In genomic region chr5:40683351-40683750, GRCh38 we compare ENCODE assay signal across 9 cellular contexts. TPM values are rescaled to one million over a fixed set of nuclear protein-coding genes. Genes with fewer than 3 reads are reported as not detected.
DNase-seq lines count a peak whose midpoint lies in the region; ATAC-seq lines count a peak whose summit lies in the region.
"Had no signal": no experiment of that assay in that cellular context is flagged by ENCODE, and none has a peak within 500 bp of the region (broad histone marks: within the 10 kb centered on the region; RNA-seq: fewer than 3 reads in every experiment).

No MANE protein-coding gene starts in this region.

- H3K27me3 Mint-ChIP-seq in activated CD4-positive, alpha-beta T cell treated with anti-CD3 and anti-CD28 coated beads, Interleukin-2, amount 10 ng/mL, durations not matched to agents 7 days and 5 days, result no peaks in the 10 kb centered on the region
- H3K27me3 Mint-ChIP-seq in activated T-helper 17 cell treated with anti-CD3 and anti-CD28 coated beads, Interleukin-2, amount 50 U/mL, for 72 hours, result no peaks in the 10 kb centered on the region
- no peaks in the 10 kb centered on the region for H3K27me3 Mint-ChIP-seq in stimulated activated naive CD8-positive, alpha-beta T cell treated with anti-CD3 and anti-CD28 coated beads, Interleukin-15, amount 100 ng/mL, for 72 hours

- DNase-seq in activated CD4-positive, alpha-beta T cell treated with anti-CD3 and anti-CD28 coated beads, Interleukin-2, amount 10 ng/mL, durations not matched to agents 7 days and 5 days, result no peak
- DNase-seq in activated CD4-positive, alpha-beta T cell treated with anti-CD3 and anti-CD28 coated beads for 48 hours, result no peak
- DNase-seq in left kidney (ENCODE audit: low read depth, low spot score) (peak; percentile 16), HK-2 (ENCODE audit: unreplicated experiment) (no peak), Kasumi-1 (lab: John Stamatoyannopoulos, UW) (no peak)
- DNase-seq in stimulated activated naive CD8-positive, alpha-beta T cell treated with anti-CD3 and anti-CD28 coated beads, Interleukin-15, amount 100 ng/mL, for 72 hours, result no peak

- no peak for ATAC-seq in activated T-helper 17 cell treated with anti-CD3 and anti-CD28 coated beads, Interleukin-2, amount 50 U/mL, for 72 hours (replicated peaks)
- ATAC-seq in stimulated activated naive CD8-positive, alpha-beta T cell treated with anti-CD3 and anti-CD28 coated beads, Interleukin-15, amount 100 ng/mL, for 72 hours, result no peak
- no peak for ATAC-seq in HG02571 (IDR thresholded peaks at IDR 0.05; ENCODE audit: unreplicated experiment)
- ATAC-seq: GM12878 had no signal

- H3K4me3 Mint-ChIP-seq in activated CD4-positive, alpha-beta T cell treated with anti-CD3 and anti-CD28 coated beads, Interleukin-2, amount 10 ng/mL, durations not matched to agents 7 days and 5 days, result peak overlapping the region; percentile 92
- peak overlapping the region; percentile 92 for H3K4me3 Mint-ChIP-seq in activated T-helper 17 cell treated with anti-CD3 and anti-CD28 coated beads, Interleukin-2, amount 50 U/mL, for 72 hours
- peak overlapping the region; percentile 92 to 94 for H3K4me3 Mint-ChIP-seq in stimulated activated naive CD8-positive, alpha-beta T cell treated with anti-CD3 and anti-CD28 coated beads, Interleukin-15, amount 100 ng/mL, for 72 hours

- peak overlapping the region; percentile 95 for H3K27ac Mint-ChIP-seq in activated CD4-positive, alpha-beta T cell treated with anti-CD3 and anti-CD28 coated beads, Interleukin-2, amount 10 ng/mL, durations not matched to agents 7 days and 5 days
- peak overlapping the region; percentile 98 for H3K27ac Mint-ChIP-seq in activated T-helper 17 cell treated with anti-CD3 and anti-CD28 coated beads, Interleukin-2, amount 50 U/mL, for 72 hours
- H3K27ac Mint-ChIP-seq in stimulated activated naive CD8-positive, alpha-beta T cell treated with anti-CD3 and anti-CD28 coated beads, Interleukin-15, amount 100 ng/mL, for 72 hours, result peak overlapping the region; percentile 75 to 95

- H3K36me3 Mint-ChIP-seq in activated CD4-positive, alpha-beta T cell treated with anti-CD3 and anti-CD28 coated beads, Interleukin-2, amount 10 ng/mL, durations not matched to agents 7 days and 5 days (ENCODE audit: low read depth), result peaks cover 78% of the 10 kb centered on the region
- H3K36me3 Mint-ChIP-seq in activated T-helper 17 cell treated with anti-CD3 and anti-CD28 coated beads, Interleukin-2, amount 50 U/mL, for 72 hours (ENCODE audit: low read depth), result peaks cover 100% of the 10 kb centered on the region

- no peaks in the 10 kb centered on the region for H3K9me3 Mint-ChIP-seq in activated CD4-positive, alpha-beta T cell treated with anti-CD3 and anti-CD28 coated beads, Interleukin-2, amount 10 ng/mL, durations not matched to agents 7 days and 5 days
- no peaks in the 10 kb centered on the region for H3K9me3 Mint-ChIP-seq in activated T-helper 17 cell treated with anti-CD3 and anti-CD28 coated beads, Interleukin-2, amount 50 U/mL, for 72 hours
- no peaks in the 10 kb centered on the region for H3K9me3 Mint-ChIP-seq in stimulated activated naive CD8-positive, alpha-beta T cell treated with anti-CD3 and anti-CD28 coated beads, Interleukin-15, amount 100 ng/mL, for 72 hours

- H3K4me1 Mint-ChIP-seq in activated CD4-positive, alpha-beta T cell treated with anti-CD3 and anti-CD28 coated beads, Interleukin-2, amount 10 ng/mL, durations not matched to agents 7 days and 5 days, result peaks cover 46% of the 10 kb centered on the region
- H3K4me1 Mint-ChIP-seq in activated T-helper 17 cell treated with anti-CD3 and anti-CD28 coated beads, Interleukin-2, amount 50 U/mL, for 72 hours, result peaks cover 25% of the 10 kb centered on the region
- peaks cover 31% of the 10 kb centered on the region for H3K4me1 Mint-ChIP-seq in stimulated activated naive CD8-positive, alpha-beta T cell treated with anti-CD3 and anti-CD28 coated beads, Interleukin-15, amount 100 ng/mL, for 72 hours

- POLR2A ChIA-PET in activated CD4-positive, alpha-beta T cell treated with anti-CD3 and anti-CD28 coated beads, Interleukin-2, amount 10 ng/mL, durations not matched to agents 7 days and 5 days (lab: Charles Lee), result no interaction called here

- CTCF ChIA-PET in activated CD4-positive, alpha-beta T cell treated with anti-CD3 and anti-CD28 coated beads, Interleukin-2, amount 10 ng/mL, durations not matched to agents 7 days and 5 days (lab: Charles Lee), result interaction anchor here (0.8 to 0.9 kb wide), 5 partner anchors 42 to 298 kb away, joined by 3 to 7 read pairs (median 3); no protein-coding TSS in a partner anchor

RNA-seq across cellular contexts. Expression of gene PTGER4, which starts 3.6 kb away (rescaled TPM):
- 10 to 100 TPM; 45.7 to 46.8 TPM for total RNA-seq in activated CD4-positive, alpha-beta T cell treated with anti-CD3 and anti-CD28 coated beads, Interleukin-2, amount 10 ng/mL, durations not matched to agents 7 days and 5 days
- 100 to 1,000 TPM in 1 of 2 donors, 10 to 100 TPM in 1; 42.6 to 100 TPM for total RNA-seq in activated T-helper 17 cell treated with anti-CD3 and anti-CD28 coated beads, Interleukin-2, amount 50 U/mL, for 72 hours
